29 cellular contexts compared by ENCODE assay signal in genomic region chr17:74107107-74107506, GRCh38.
"Had no signal": no experiment of that assay in that cellular context is flagged by ENCODE, and none has a peak within 500 bp of the region (broad histone marks: within the 10 kb centered on the region; RNA-seq: fewer than 3 reads in every experiment).

No MANE protein-coding gene starts in this region.

- H3K27ac ChIP-seq: adrenal gland, body of pancreas, esophagus muscularis mucosa, foreskin keratinocyte, gastrocnemius medialis had no signal

- H3K4me3 ChIP-seq: adrenal gland, body of pancreas, esophagus muscularis mucosa, gastrocnemius medialis had no signal

- H3K9me3 ChIP-seq: adrenal gland, body of pancreas, esophagus muscularis mucosa, gastrocnemius medialis had no signal

- H3K36me3 ChIP-seq: adrenal gland, esophagus muscularis mucosa, gastrocnemius medialis had no signal

- DNase-seq: activated CD4-positive, alpha-beta memory T cell treated with anti-CD3 and anti-CD28 coated beads for 36 hours; activated CD4-positive, alpha-beta T cell treated with anti-CD3 and anti-CD28 coated beads for 36 hours; activated CD4-positive, alpha-beta T cell treated with anti-CD3 and anti-CD28 coated beads, Interleukin-2, amount 10 ng/mL, durations not matched to agents 24 days and 14 days; activated CD4-positive, CD25-positive, alpha-beta regulatory T cell; activated CD4-positive, CD25-positive, alpha-beta regulatory T cell treated with anti-CD3 and anti-CD28 coated beads, Interleukin-2, amount 50 U/mL, for 72 hours; activated CD8-positive, alpha-beta memory T cell treated with anti-CD3 and anti-CD28 coated beads, Interleukin-2, amount 10 ng/mL, durations not matched to agents 7 days and 5 days; activated CD8-positive, alpha-beta memory T cell treated with anti-CD3 and anti-CD28 coated beads, Interleukin-2, amount 50 U/mL, for 4 hours; activated CD8-positive, alpha-beta T cell treated with anti-CD3 and anti-CD28 coated beads, Interleukin-2, amount 10 ng/mL, durations not matched to agents 7 days and 5 days; activated effector memory CD4-positive, alpha-beta T cell treated with anti-CD3 and anti-CD28 coated beads, Interleukin-2, amount 50 U/mL, for 16 hours; activated naive CD4-positive, alpha-beta T cell treated with anti-CD3 and anti-CD28 coated beads for 36 hours; activated naive CD8-positive, alpha-beta T cell treated with anti-CD3 and anti-CD28 coated beads for 36 hours; activated naive CD8-positive, alpha-beta T cell treated with anti-CD3 and anti-CD28 coated beads, Interleukin-2, amount 50 U/mL, for 24 hours; activated T-cell treated with anti-CD3 and anti-CD28 coated beads, Interleukin-2, amount 50 U/mL, for 1 hour; activated T-cell treated with anti-CD3 and anti-CD28 coated beads, Interleukin-2, amount 50 U/mL, for 48 hours; adrenal gland; amygdala; body of pancreas; cortex of kidney; dermis blood vessel endothelial cell; effector CD4-positive, alpha-beta T cell; effector memory CD8-positive, alpha-beta T cell; erythroblast; foreskin keratinocyte; gastrocnemius medialis; SW 1271; T-helper 1 cell; T-helper 17 cell; T1000 had no signal

- H3K27me3 ChIP-seq: adrenal gland, foreskin keratinocyte had no signal

- H3K4me1 ChIP-seq: adrenal gland, body of pancreas, esophagus muscularis mucosa, foreskin keratinocyte, gastrocnemius medialis had no signal
